15 cellular contexts compared by ENCODE assay signal in the genomic region with DNA sequence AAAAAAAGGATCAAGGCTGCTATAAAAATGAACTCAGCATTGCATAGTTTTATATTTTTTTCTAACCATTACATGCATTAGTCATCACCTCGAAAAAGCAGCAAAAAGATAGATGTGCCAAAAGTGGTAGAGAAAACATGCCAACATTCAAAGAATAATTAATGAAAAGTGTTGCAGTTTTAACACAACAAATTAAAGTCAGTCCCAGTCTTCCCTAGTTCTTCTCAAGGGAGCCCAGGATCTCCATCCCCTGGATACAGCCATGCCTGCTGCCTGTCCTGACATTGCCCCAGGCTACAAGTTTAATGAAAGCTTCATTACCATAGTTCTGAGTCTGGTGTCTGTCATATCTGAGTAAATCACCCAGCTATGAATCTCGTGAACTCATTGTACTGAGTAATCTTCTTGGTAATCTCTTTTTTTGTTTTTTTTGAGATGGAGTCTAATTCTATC.
DNase-seq lines count a peak whose midpoint lies in the region; ATAC-seq, FAIRE-seq and TF ChIP-seq lines count a peak whose summit lies in the region.
"Had no signal": no experiment of that assay in that cellular context is flagged by ENCODE, and none has a peak within 500 bp of the region (broad histone marks: within the 10 kb centered on the region; RNA-seq: fewer than 3 reads in every experiment).

No MANE protein-coding gene starts in this region.

- peak overlapping the region; percentile 44 to 90 for H3K27ac Mint-ChIP-seq in T-cell
- H3K27ac Mint-ChIP-seq: T-helper 2 cell treated with Interferon-gamma antibody and Interleukin-4, amounts not matched to agents 5 μg/mL and 100 μg/mL, for 36 hours had no signal

- H3K4me3 Mint-ChIP-seq in T-cell, result no peak overlapping the region
- H3K4me3 Mint-ChIP-seq: T-helper 2 cell treated with Interferon-gamma antibody and Interleukin-4, amounts not matched to agents 5 μg/mL and 100 μg/mL, for 36 hours had no signal

- peak overlapping the region; percentile 75 for H3K27ac ChIP-seq in ACC112 (ENCODE audit: low read depth, low read length)
- H3K27ac ChIP-seq: C4-2B had no signal

- FAIRE-seq in GM12891 (lab: Jason Lieb, UNC), result no peak
- FAIRE-seq: endometrium had no signal

- DNase-seq in EH (ENCODE audit: low read depth), result peak; percentile 95
- no peak for DNase-seq in T-cell
- DNase-seq in fibroblast of peridontal ligament (ENCODE audit: extremely low read depth), result peak; percentile 69
- DNase-seq in OCI-M2 (lab: John Stamatoyannopoulos, UW; ENCODE audit: unreplicated experiment), result no peak
- DNase-seq in GM12891 (ENCODE audit: insufficient read length, low spot score), result no peak
- DNase-seq in UCSD-AML1 (lab: John Stamatoyannopoulos, UW; ENCODE audit: unreplicated experiment), result no peak
- DNase-seq in HT-29 (ENCODE audit: low spot score), result no peak
- DNase-seq: aorta; OCI-M1; stimulated activated CD4-positive, alpha-beta T cell treated with anti-CD3 and anti-CD28 coated beads, Interleukin-4, amount 100 ng/mL, for 1 hour; stimulated activated naive CD4-positive, alpha-beta T cell treated with Interleukin-2 at 50 U/mL for 16 hours had no signal

- peaks cover 18% of the 10 kb centered on the region for H3K36me3 Mint-ChIP-seq in T-cell

- ATAC-seq in T-cell (replicated peaks in 1 of 4), result no peak

- H3K9me3 Mint-ChIP-seq in T-cell, result peaks cover 0 to 9% (median 4%) of the 10 kb centered on the region in 3 donors

- CTCF ChIA-PET in T-cell (lab: Charles Lee), result interaction anchor here in 1 of 2 donors (0.9 kb wide), 1 partner anchor 35 kb away, joined by 3 read pairs; no protein-coding TSS in a partner anchor

- no peak for TF ChIP-seq POLR2A in GM12891 (IDR thresholded peaks at IDR 0.05; ENCODE audit: low read depth, low read length)

- POLR2A ChIA-PET in T-cell (lab: Charles Lee), result interaction anchor here in 1 of 2 donors (0.5 kb wide), 1 partner anchor 163 kb away, joined by 3 read pairs; no protein-coding TSS in a partner anchor

- no peaks in the 10 kb centered on the region for H3K36me3 ChIP-seq in ACC112 (ENCODE audit: insufficient read depth, low read length)

- H3K27me3 Mint-ChIP-seq in T-cell, result no peaks in the 10 kb centered on the region

- peaks cover 30% of the 10 kb centered on the region for H3K4me1 ChIP-seq in ACC112 (ENCODE audit: control insufficient read depth, insufficient read depth, low read length, unreplicated experiment)

- no peak overlapping the region for H2AFZ ChIP-seq in ACC112 (ENCODE audit: low read length, unreplicated experiment)

- H3K4me1 Mint-ChIP-seq in T-cell, result peaks cover 81 to 95% (median 87%) of the 10 kb centered on the region in 3 donors

- H3K27me3 ChIP-seq in ACC112 (ENCODE audit: insufficient read depth, low read length), result no peaks in the 10 kb centered on the region

- no peak overlapping the region for H3K4me3 ChIP-seq in ACC112 (ENCODE audit: low read depth, low read length)

- no peaks in the 10 kb centered on the region for H3K79me2 ChIP-seq in ACC112 (ENCODE audit: control insufficient read depth, insufficient read depth, low read length, unreplicated experiment)

TF ChIP-seq in GM12891, 5 proteins besides CTCF, POLR2A, EP300 and RAD21:
- TF ChIP-seq PAX5 (IDR thresholded peaks at IDR 0.05; ENCODE audit: insufficient read depth, low read length, severe bottlenecking), result no peak
- no peak for TF ChIP-seq TAF1 (IDR thresholded peaks at IDR 0.05; ENCODE audit: low read depth, low read length)
- no peak for TF ChIP-seq POU2F2 (IDR thresholded peaks at IDR 0.05; ENCODE audit: low read depth, low read length)
- TF ChIP-seq SPI1 (IDR thresholded peaks at IDR 0.05; ENCODE audit: low read depth, low read length), result no peak
- no peak for TF ChIP-seq POLR2AphosphoS5 (IDR thresholded peaks at IDR 0.05; ENCODE audit: low read depth, low read length)

Comparison
In these comparisons a context has a peak if more than half of its experiments do, and no peak if none do; other contexts are left out.
1. DNase-seq: peak in EH (single experiment) and fibroblast of peridontal ligament (single experiment); none in T-cell (0 of 34), OCI-M2 (single experiment), GM12891 (single experiment), UCSD-AML1 (single experiment) and HT-29 (single experiment).